ENCODE assay signal across 13 cellular contexts in genomic region chr15:57969355-57969754, GRCh38.
DNase-seq lines count a peak whose midpoint lies in the region; ATAC-seq and TF ChIP-seq lines count a peak whose summit lies in the region.
"Had no signal": no experiment of that assay in that cellular context is flagged by ENCODE, and none has a peak within 500 bp of the region (broad histone marks: within the 10 kb centered on the region; RNA-seq: fewer than 3 reads in every experiment).

No MANE protein-coding gene starts in this region.

- H3K27me3 Mint-ChIP-seq in progenitor cell of endocrine pancreas = peaks cover 12% of the 10 kb centered on the region

- H3K4me3 Mint-ChIP-seq in progenitor cell of endocrine pancreas (ENCODE audit: low read depth) = no peak overlapping the region
- H3K4me3 Mint-ChIP-seq: T-helper 1 cell treated with Interleukin-12 subunit alpha and Interleukin-12 subunit beta and Interleukin-4 antibody, amounts not matched to agents 30 μg/mL and 1 μg/mL, for 36 hours had no signal

- H3K36me3 Mint-ChIP-seq in progenitor cell of endocrine pancreas (ENCODE audit: insufficient read depth) = no peaks in the 10 kb centered on the region
- H3K36me3 Mint-ChIP-seq: activated naive CD4-positive, alpha-beta T cell treated with anti-CD3 and anti-CD28 coated beads, Interleukin-2, amount 50 U/mL, for 72 hours had no signal

- no peaks in the 10 kb centered on the region for H3K4me1 Mint-ChIP-seq in progenitor cell of endocrine pancreas (ENCODE audit: low read depth)

- H3K27ac Mint-ChIP-seq in progenitor cell of endocrine pancreas = no peak overlapping the region
- H3K27ac Mint-ChIP-seq: activated naive CD4-positive, alpha-beta T cell treated with anti-CD3 and anti-CD28 coated beads, Interleukin-2, amount 50 U/mL, for 72 hours; T-helper 1 cell treated with Interleukin-12 subunit alpha and Interleukin-12 subunit beta and Interleukin-4 antibody, amounts not matched to agents 30 μg/mL and 1 μg/mL, for 36 hours had no signal

- H3K9me3 Mint-ChIP-seq in progenitor cell of endocrine pancreas (ENCODE audit: low read depth) = no peaks in the 10 kb centered on the region
- H3K9me3 Mint-ChIP-seq: activated naive CD4-positive, alpha-beta T cell treated with anti-CD3 and anti-CD28 coated beads, Interleukin-2, amount 50 U/mL, for 72 hours; T-helper 1 cell treated with Interleukin-12 subunit alpha and Interleukin-12 subunit beta and Interleukin-4 antibody, amounts not matched to agents 30 μg/mL and 1 μg/mL, for 36 hours had no signal

- no peak overlapping the region for H3K4me3 ChIP-seq in epithelial cell of esophagus (ENCODE audit: low read length)

- ATAC-seq in HG02588 (IDR thresholded peaks at IDR 0.05; ENCODE audit: unreplicated experiment) (no peak), HG02884 (IDR thresholded peaks at IDR 0.05; ENCODE audit: unreplicated experiment) (no peak)
- ATAC-seq: activated naive CD4-positive, alpha-beta T cell treated with anti-CD3 and anti-CD28 coated beads, Interleukin-2, amount 50 U/mL, for 72 hours had no signal

- DNase-seq in DMS53 (lab: John Stamatoyannopoulos, UW) (peak; percentile 50), DMS53 treated with DMSO at 0.1 percent for 48 hours (lab: John Stamatoyannopoulos, UW; ENCODE audit: unreplicated experiment) (no peak), NCI-H748 (lab: John Stamatoyannopoulos, UW; ENCODE audit: unreplicated experiment) (peak; percentile 4), epithelial cell of esophagus (ENCODE audit: low read depth) (peak; percentile 55), progenitor cell of endocrine pancreas (ENCODE audit: low spot score, unreplicated experiment) (no peak), NCI-H2196 (lab: John Stamatoyannopoulos, UW; ENCODE audit: unreplicated experiment) (no peak)
- DNase-seq: GDM1, Kasumi-1, NCI-H774 had no signal

- TF ChIP-seq CTCF in epithelial cell of esophagus (IDR thresholded peaks at IDR 0.05; ENCODE audit: insufficient read depth, low read depth, low read length, missing control alignments) (peak; percentile 57), progenitor cell of endocrine pancreas (IDR thresholded peaks at IDR 0.05; ENCODE audit: unreplicated experiment) (peak; percentile 35)

Comparison
In these comparisons a context has a peak if more than half of its experiments do, and no peak if none do; other contexts are left out.
1. DNase-seq: peak in DMS53 (single experiment), NCI-H748 (single experiment) and epithelial cell of esophagus (single experiment); none in DMS53 treated with DMSO at 0.1 percent for 48 hours (single experiment), progenitor cell of endocrine pancreas (single experiment) and NCI-H2196 (single experiment).